In the genomic region with DNA sequence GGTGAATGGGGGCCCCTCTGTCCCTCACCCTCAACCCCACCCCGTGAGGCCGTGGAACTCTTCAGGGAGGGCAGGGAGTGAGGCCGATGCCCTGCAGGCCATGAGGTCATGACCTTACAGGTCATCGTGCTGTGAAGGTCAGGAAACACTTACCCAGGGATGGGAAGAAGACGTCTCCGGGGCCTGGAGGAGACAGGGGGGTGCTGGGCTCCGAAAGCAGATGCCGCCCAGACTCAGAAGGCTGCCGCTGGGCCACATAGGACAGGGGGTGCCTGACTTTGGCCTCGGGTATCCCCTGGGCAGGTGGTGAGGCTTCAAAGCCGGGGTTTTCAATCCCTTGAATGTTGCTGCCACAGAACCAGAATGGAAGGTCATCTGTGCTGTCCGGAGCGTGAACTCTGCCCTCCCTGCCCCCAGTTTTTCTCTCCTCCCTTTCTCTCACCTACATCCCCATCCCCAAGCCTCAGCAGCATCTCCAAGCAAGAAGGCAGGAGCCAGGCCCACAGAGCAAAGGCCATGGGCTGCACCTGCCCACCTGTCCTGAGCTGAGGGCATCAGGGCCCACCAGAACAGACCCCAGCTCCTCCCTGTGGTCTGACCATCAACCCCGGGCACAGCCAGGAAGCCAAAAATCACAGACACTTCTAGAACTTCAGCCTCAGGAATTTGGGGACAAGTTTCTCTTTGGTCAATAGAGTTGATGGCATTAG, we compare ENCODE assay signal across 1 cellular context.
TF ChIP-seq lines count a peak whose summit lies in the region.

No MANE protein-coding gene starts in this region.

TF ChIP-seq in K562, 482 proteins besides CTCF, POLR2A, EP300 and RAD21:
- TF ChIP-seq EP400 (IDR thresholded peaks at IDR 0.05) = no peak
- no peak for TF ChIP-seq XRCC3 (IDR thresholded peaks at IDR 0.05)
- no peak for TF ChIP-seq ARID2 (IDR thresholded peaks at IDR 0.05)
- TF ChIP-seq, protein P1, sequence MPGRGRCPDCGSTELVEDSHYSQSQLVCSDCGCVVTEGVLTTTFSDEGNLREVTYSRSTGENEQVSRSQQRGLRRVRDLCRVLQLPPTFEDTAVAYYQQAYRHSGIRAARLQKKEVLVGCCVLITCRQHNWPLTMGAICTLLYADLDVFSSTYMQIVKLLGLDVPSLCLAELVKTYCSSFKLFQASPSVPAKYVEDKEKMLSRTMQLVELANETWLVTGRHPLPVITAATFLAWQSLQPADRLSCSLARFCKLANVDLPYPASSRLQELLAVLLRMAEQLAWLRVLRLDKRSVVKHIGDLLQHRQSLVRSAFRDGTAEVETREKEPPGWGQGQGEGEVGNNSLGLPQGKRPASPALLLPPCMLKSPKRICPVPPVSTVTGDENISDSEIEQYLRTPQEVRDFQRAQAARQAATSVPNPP (IDR thresholded peaks at IDR 0.05; ENCODE audit: borderline replicate concordance, insufficient read depth, insufficient read length) = no peak
- TF ChIP-seq ESRRA (IDR thresholded peaks at IDR 0.05; ENCODE audit: borderline replicate concordance, low read depth) = peak; percentile 59
- no peak for TF ChIP-seq NFYB (IDR thresholded peaks at IDR 0.05; ENCODE audit: extremely low read depth, insufficient read length)
- no peak for TF ChIP-seq NR2C1 (IDR thresholded peaks at IDR 0.05)
- peak; percentile 27; the same call in 1 of the 2 replicates for TF ChIP-seq NR2C1 (tag; IDR thresholded peaks at IDR 0.05)
